8 cellular contexts compared by ENCODE assay signal in genomic region chr3:123448503-123449091, GRCh38. TPM values are rescaled to one million over a fixed set of nuclear protein-coding genes. Genes with fewer than 3 reads are reported as not detected.
A peak's percentile ranks its signal among the peaks of the same experiment; 100 is the strongest.
DNase-seq lines count a peak whose midpoint lies in the region; ATAC-seq, FAIRE-seq and TF ChIP-seq lines count a peak whose summit lies in the region.

ADCY5 (minus strand) TSS chr3:123449090; CDS start chr3:123448545, 545 bp downstream.

- CTCF ChIA-PET in AG04449 (lab: Yijun Ruan, JAX), result interaction anchor here (0.7 to 2.8 kb wide), 9 partner anchors 9 to 113 kb away, joined by 3 to 11 read pairs (median 5); no protein-coding TSS in a partner anchor

- peak within 1 kb of the TSS; percentile 78 to 81 for H3K9ac ChIP-seq in stomach smooth muscle (ENCODE audit: low read length in 2 of 2)

- POLR2A ChIA-PET in AG04449 (lab: Yijun Ruan, JAX), result no interaction called here

- intact Hi-C loops in left lung (cut with DNase I), result no loop called here

- FAIRE-seq in HTR-8/SVneo (lab: Jason Lieb, UNC), result no peak

- H3K27ac ChIP-seq in left lung (no peak within 1 kb of the TSS), stomach smooth muscle (ENCODE audit: low read length) (peak within 1 kb of the TSS; percentile 87)

- peak within 1 kb of the TSS; percentile 58 for H3K4me3 ChIP-seq in AG04449 (ENCODE audit: low read depth, low read length)
- peak within 1 kb of the TSS; percentile 49 to 59 for H3K4me3 ChIP-seq in cardiac fibroblast (replicated peaks in 1 of 2; ENCODE audit: low read depth in 2 of 2, low read length in 2 of 2)
- H3K4me3 ChIP-seq in left lung, result peak within 1 kb of the TSS; percentile 51 to 52
- H3K4me3 ChIP-seq in stomach smooth muscle (ENCODE audit: low read length in 2 of 2), result peak within 1 kb of the TSS; percentile 76 to 86

- H3K27me3 ChIP-seq in left lung (peaks cover 29 to 96% of the 10 kb centered on the region in 2 donors), stomach smooth muscle (ENCODE audit: control insufficient read depth in 1 of 2, insufficient read depth in 2 of 2, low read length in 2 of 2) (no peaks in the 10 kb centered on the region)

- no peaks in the 10 kb centered on the region for H3K9me3 ChIP-seq in left lung
- no peaks in the 10 kb centered on the region for H3K9me3 ChIP-seq in stomach smooth muscle (ENCODE audit: control insufficient read depth in 2 of 2, low read length in 2 of 2)

- ATAC-seq in left lung, result peak; percentile 63

- H3K36me3 ChIP-seq in left lung (no peaks in the 10 kb centered on the region), stomach smooth muscle (ENCODE audit: control insufficient read depth in 2 of 2, insufficient read depth in 2 of 2, low read length in 2 of 2) (no peaks in the 10 kb centered on the region)

- H3K4me1 ChIP-seq in left lung, result peaks cover 0 to 23% of the 10 kb centered on the region in 2 donors
- peaks cover 40% of the 10 kb centered on the region for H3K4me1 ChIP-seq in stomach smooth muscle (ENCODE audit: control insufficient read depth, insufficient read depth, low read length)

- DNase-seq in AG04449 (ENCODE audit: low read depth, low spot score) (no peak), HTR-8/SVneo (ENCODE audit: insufficient read length, low spot score) (peak; percentile 23), cardiac fibroblast (ENCODE audit: low read depth in 2 of 2) (no peak), left lung (peak in 1 of 2 donors; percentile 81), SW480 (ENCODE audit: low spot score) (no peak), inferior parietal cortex (ENCODE audit: extremely low spot score) (no peak), NCI-H2107 (lab: John Stamatoyannopoulos, UW) (no peak)

- no peak for TF ChIP-seq CTCF in AG04449 (IDR thresholded peaks at IDR 0.05; ENCODE audit: insufficient read depth, low read length, missing control alignments)
- no peak for TF ChIP-seq CTCF in cardiac fibroblast (IDR thresholded peaks at IDR 0.05; ENCODE audit: low read depth, low read length)
- no peak for TF ChIP-seq CTCF in left lung (IDR thresholded peaks at IDR 0.05)

RNA-seq across cellular contexts. Expression of gene ADCY5, which starts in this region (rescaled TPM):
- 1 to 10 TPM; 3.4 to 5.7 TPM for total RNA-seq in left lung
